10 cellular contexts compared by ENCODE assay signal in genomic region chr10:101839002-101839401, GRCh38. TPM values are rescaled to one million over a fixed set of nuclear protein-coding genes. Genes with fewer than 3 reads are reported as not detected.
A peak's percentile ranks its signal among the peaks of the same experiment; 100 is the strongest.
DNase-seq lines count a peak whose midpoint lies in the region; ATAC-seq and TF ChIP-seq lines count a peak whose summit lies in the region.
"Had no signal": no experiment of that assay in that cellular context is flagged by ENCODE, and none has a peak within 500 bp of the region (broad histone marks: within the 10 kb centered on the region; RNA-seq: fewer than 3 reads in every experiment).

No MANE protein-coding gene starts in this region.

- H3K36me3 Mint-ChIP-seq in CD8-positive, alpha-beta memory T cell, result no peaks in the 10 kb centered on the region
- no peaks in the 10 kb centered on the region for H3K36me3 Mint-ChIP-seq in natural killer cell treated with Interleukin-12 subunit alpha and Interleukin-12 subunit beta and Interleukin-15 and Interleukin-18, amount 100 ng/mL, for 72 hours
- H3K36me3 Mint-ChIP-seq: mesothelial cell of epicardium had no signal

- H3K27ac ChIP-seq in CD8-positive, alpha-beta memory T cell (ENCODE audit: low read depth, low read length), result no peak overlapping the region
- H3K27ac ChIP-seq in HCT116 (ENCODE audit: low read depth, low read length), result no peak overlapping the region
- no peak overlapping the region for H3K27ac ChIP-seq in mammary epithelial cell (ENCODE audit: insufficient read depth, low read depth, low read length)
- H3K27ac ChIP-seq in spleen, result no peak overlapping the region
- H3K27ac ChIP-seq: PC-9, testis had no signal

- peak overlapping the region; percentile 95 for H3K4me2 ChIP-seq in HCT116 (ENCODE audit: low read length)
- no peak overlapping the region for H3K4me2 ChIP-seq in mammary epithelial cell (ENCODE audit: insufficient read depth, low read depth, low read length)

- BruUV-seq in HCT116 (replicated peaks; lab: Mats Ljungman, UMichigan) (no TSS peak), mammary epithelial cell (replicated peaks; lab: Mats Ljungman, UMichigan) (no TSS peak)

- peaks cover 60% of the 10 kb centered on the region for H3K4me1 ChIP-seq in CD8-positive, alpha-beta memory T cell (ENCODE audit: insufficient read depth, low read length)
- H3K4me1 ChIP-seq in HCT116 (ENCODE audit: control insufficient read depth in 1 of 2, insufficient read depth in 2 of 2, low read length in 2 of 2) (peaks cover 14 to 48% of the 10 kb centered on the region in 2 experiments), mammary epithelial cell (ENCODE audit: insufficient read depth, low read length) (peaks cover 14% of the 10 kb centered on the region), spleen (peaks cover 30 to 100% (median 70%) of the 10 kb centered on the region in 6 donors)

- ATAC-seq in HCT116 (no peak), GM21723 (IDR thresholded peaks at IDR 0.05; ENCODE audit: unreplicated experiment) (no peak)
- ATAC-seq in natural killer cell treated with Interleukin-12 subunit alpha and Interleukin-12 subunit beta and Interleukin-15 and Interleukin-18, amount 100 ng/mL, for 72 hours, result no peak

- in situ Hi-C loops in mammary epithelial cell (cut with MboI; ENCODE audit: low sequenced_read_pairs in 2 of 2), result loop anchor here (5.0 kb wide), 2 partner anchors 168 to 173 kb away; no protein-coding TSS in a partner anchor

- 100% methylated on average over 1 of the region's 1 CpG for WGBS in mammary epithelial cell (ENCODE audit: low coverage, missing lambda C conversion rate)
- WGBS in spleen, 5 donors, result 67 to 100% (median 93%) methylated on average over 1 of the region's 1 CpG

- H2AFZ ChIP-seq in HCT116 (ENCODE audit: low read depth, low read length, poor library complexity, severe bottlenecking), result no peak overlapping the region
- no peak overlapping the region for H2AFZ ChIP-seq in mammary epithelial cell (ENCODE audit: low read depth, low read length)
- H2AFZ ChIP-seq: PC-9 had no signal

- H3K4me3 Mint-ChIP-seq in CD8-positive, alpha-beta memory T cell, result peak overlapping the region; percentile 45 to 95 (median 84)
- peak overlapping the region; percentile 90 for H3K4me3 Mint-ChIP-seq in natural killer cell treated with Interleukin-12 subunit alpha and Interleukin-12 subunit beta and Interleukin-15 and Interleukin-18, amount 100 ng/mL, for 72 hours

- TF ChIP-seq CTCF in HCT116 (IDR thresholded peaks at IDR 0.05 in 2 of 3, conservative IDR thresholded peaks at IDR 0.05 in 1 of 3; ENCODE audit: borderline replicate concordance in 1 of 3, insufficient read depth in 1 of 3, low read depth in 2 of 3, low read length in 2 of 3), result no peak
- TF ChIP-seq CTCF in mammary epithelial cell (conservative IDR thresholded peaks at IDR 0.05 in 1 of 2, IDR thresholded peaks at IDR 0.05 in 1 of 2; ENCODE audit: extremely low read depth in 1 of 2, insufficient read depth in 1 of 2, low read depth in 1 of 2, low read length in 2 of 2), result no peak
- no peak for TF ChIP-seq CTCF in spleen (IDR thresholded peaks at IDR 0.05 in 8 of 11, conservative IDR thresholded peaks at IDR 0.05 in 3 of 11)

- no peak for DNase-seq in CD8-positive, alpha-beta memory T cell
- no peak for DNase-seq in HCT116 (ENCODE audit: low read depth, low spot score)
- peak; percentile 20 for DNase-seq in mammary epithelial cell
- no peak for DNase-seq in natural killer cell treated with Interleukin-12 subunit alpha and Interleukin-12 subunit beta and Interleukin-15 and Interleukin-18, amount 100 ng/mL, for 72 hours (ENCODE audit: low spot score)
- DNase-seq in HCEC 1CT, result no peak
- no peak for DNase-seq in spleen
- DNase-seq: testis had no signal

- no peak for TF ChIP-seq RAD21 in HCT116 (IDR thresholded peaks at IDR 0.05; ENCODE audit: low read depth)

- no peaks in the 10 kb centered on the region for H3K9me2 ChIP-seq in HCT116 (ENCODE audit: insufficient read depth)

- dilution Hi-C loops in mammary epithelial cell (cut with HindIII; ENCODE audit: low sequenced_read_pairs), result no loop called here

- peak overlapping the region in 1 of 8 donors; percentile 25 for H3K27ac Mint-ChIP-seq in CD8-positive, alpha-beta memory T cell
- no peak overlapping the region for H3K27ac Mint-ChIP-seq in natural killer cell treated with Interleukin-12 subunit alpha and Interleukin-12 subunit beta and Interleukin-15 and Interleukin-18, amount 100 ng/mL, for 72 hours
- H3K27ac Mint-ChIP-seq: mesothelial cell of epicardium had no signal

- RAD21 ChIA-PET in HCT116 (lab: Charles Lee; ENCODE audit: low non-redundant PET in 1 of 2, low total read pairs in 2 of 2, uncharacterized antibody in 2 of 2, unreplicated experiment in 2 of 2), result interaction anchor here (1.0 to 3.6 kb wide), 6 partner anchors 21 to 234 kb away, joined by 6 to 50 read pairs (median 8); partner anchors contain the start of gene OGA (in 2 of the 2)

- H3K9ac ChIP-seq in HCT116 (ENCODE audit: low read length) (peak overlapping the region; percentile 69; the same call in 1 of the 2 replicates), mammary epithelial cell (ENCODE audit: insufficient read depth, low read length) (no peak overlapping the region)

- no peaks in the 10 kb centered on the region for H3K9me3 Mint-ChIP-seq in CD8-positive, alpha-beta memory T cell
- no peaks in the 10 kb centered on the region for H3K9me3 Mint-ChIP-seq in natural killer cell treated with Interleukin-12 subunit alpha and Interleukin-12 subunit beta and Interleukin-15 and Interleukin-18, amount 100 ng/mL, for 72 hours
- H3K9me3 Mint-ChIP-seq: mesothelial cell of epicardium had no signal

- H3K9me3 ChIP-seq in CD8-positive, alpha-beta memory T cell (ENCODE audit: low read length), result no peaks in the 10 kb centered on the region
- no peaks in the 10 kb centered on the region for H3K9me3 ChIP-seq in HCT116 (ENCODE audit: control insufficient read depth in 1 of 2, insufficient read depth in 1 of 2, low read depth in 1 of 2, low read length in 2 of 2)
- H3K9me3 ChIP-seq in mammary epithelial cell (replicated peaks; ENCODE audit: insufficient read depth, low read length), result no peaks in the 10 kb centered on the region
- no peaks in the 10 kb centered on the region for H3K9me3 ChIP-seq in spleen
- H3K9me3 ChIP-seq: testis had no signal

- no peak overlapping the region for H3K4me3 ChIP-seq in CD8-positive, alpha-beta memory T cell (ENCODE audit: low read length)
- peak overlapping the region; percentile 48 to 60; a peak in 3 of 4 replicates for H3K4me3 ChIP-seq in HCT116 (replicated peaks in 1 of 2; ENCODE audit: low read depth in 1 of 2, low read length in 2 of 2)
- H3K4me3 ChIP-seq in mammary epithelial cell (replicated peaks in 1 of 3; ENCODE audit: insufficient read depth in 1 of 3, low read depth in 2 of 3, low read length in 3 of 3), result no peak overlapping the region
- peak overlapping the region in 1 of 8 donors; percentile 71 for H3K4me3 ChIP-seq in spleen
- H3K4me3 ChIP-seq: PC-9 had no signal

- peaks cover 0 to 5% of the 10 kb centered on the region in 2 donors for H3K27me3 Mint-ChIP-seq in CD8-positive, alpha-beta memory T cell
- peaks cover under 1 to 7% of the 10 kb centered on the region in 2 donors for H3K27me3 Mint-ChIP-seq in natural killer cell treated with Interleukin-12 subunit alpha and Interleukin-12 subunit beta and Interleukin-15 and Interleukin-18, amount 100 ng/mL, for 72 hours

- TF ChIP-seq POLR2A in HCT116 (IDR thresholded peaks at IDR 0.05; ENCODE audit: borderline replicate concordance, extremely low read depth, insufficient read depth, insufficient read length), result no peak
- TF ChIP-seq POLR2A in spleen (IDR thresholded peaks at IDR 0.05), result no peak

- CTCF ChIA-PET in CD8-positive, alpha-beta memory T cell (lab: Charles Lee), result interaction anchor here (0.7 to 5.3 kb wide), 8 partner anchors 20 to 293 kb away, joined by 3 to 77 read pairs (median 16); partner anchors contain the start of gene OGA
- CTCF ChIA-PET in HCT116 (lab: Charles Lee) (interaction anchor here (0.6 to 5.9 kb wide), 20 partner anchors 10 to 841 kb away, joined by 3 to 267 read pairs (median 12); no protein-coding TSS in a partner anchor), mammary epithelial cell (lab: Charles Lee; ENCODE audit: low non-redundant PET) (interaction anchor here (0.9 kb wide), 1 partner anchor 171 kb away, joined by 8 read pairs; no protein-coding TSS in a partner anchor)

- H4K20me1 ChIP-seq in HCT116 (ENCODE audit: insufficient read depth) (no peaks in the 10 kb centered on the region), mammary epithelial cell (ENCODE audit: insufficient read depth, low read length) (no peaks in the 10 kb centered on the region)

- no peaks in the 10 kb centered on the region for H3K36me3 ChIP-seq in CD8-positive, alpha-beta memory T cell (ENCODE audit: insufficient read depth, low read length)
- H3K36me3 ChIP-seq in HCT116 (ENCODE audit: control insufficient read depth in 1 of 2, insufficient read depth in 2 of 2, low read length in 2 of 2), result no peaks in the 10 kb centered on the region
- no peaks in the 10 kb centered on the region for H3K36me3 ChIP-seq in mammary epithelial cell (ENCODE audit: insufficient read depth, low read length)
- H3K36me3 ChIP-seq in spleen, result no peaks in the 10 kb centered on the region

- H3K79me2 ChIP-seq in HCT116 (ENCODE audit: insufficient read depth, low read length) (no peaks in the 10 kb centered on the region), mammary epithelial cell (ENCODE audit: insufficient read depth, low read length) (no peaks in the 10 kb centered on the region)

- intact Hi-C loops in HCT116 (cut with micrococcal nuclease), result loop anchor here (5.0 kb wide), 1 partner anchor 218 kb away; the partner anchor contains the start of gene ARMH3
- intact Hi-C loops in mammary epithelial cell (cut with micrococcal nuclease), result loop anchor here (5.0 kb wide), 1 partner anchor 627 kb away; no protein-coding TSS in a partner anchor
- intact Hi-C loops in spleen (cut with DNase I; ENCODE audit: low total_unique reads), result no loop called here

- no peaks in the 10 kb centered on the region for H3K27me3 ChIP-seq in CD8-positive, alpha-beta memory T cell (ENCODE audit: insufficient read depth, low read length, poor library complexity, severe bottlenecking)
- H3K27me3 ChIP-seq in HCT116 (ENCODE audit: insufficient read depth, low read length), result no peaks in the 10 kb centered on the region
- no peaks in the 10 kb centered on the region for H3K27me3 ChIP-seq in mammary epithelial cell (ENCODE audit: insufficient read depth, low read length)
- peaks cover 0 to 7% (median 0%) of the 10 kb centered on the region in 7 donors for H3K27me3 ChIP-seq in spleen (replicated peaks in 1 of 7)
- H3K27me3 ChIP-seq: testis had no signal

- peaks cover 51 to 67% (median 61%) of the 10 kb centered on the region in 3 donors for H3K4me1 Mint-ChIP-seq in CD8-positive, alpha-beta memory T cell
- peaks cover 32 to 38% of the 10 kb centered on the region in 2 donors for H3K4me1 Mint-ChIP-seq in natural killer cell treated with Interleukin-12 subunit alpha and Interleukin-12 subunit beta and Interleukin-15 and Interleukin-18, amount 100 ng/mL, for 72 hours (ENCODE audit: low read depth in 2 of 2)

- POLR2A ChIA-PET in CD8-positive, alpha-beta memory T cell (lab: Charles Lee), result interaction anchor here (0.5 to 3.3 kb wide), 4 partner anchors 7 to 168 kb away, joined by 4 to 24 read pairs (median 7); partner anchors contain the start of gene OGA
- POLR2A ChIA-PET in HCT116 (lab: Charles Lee), result interaction anchor here (2.1 to 3.0 kb wide), 2 partner anchors 20 to 171 kb away, joined by 10 to 21 read pairs; partner anchors contain the start of gene OGA

RNA-seq across cellular contexts. Expression of gene KCNIP2, which starts 4.6 kb away (rescaled TPM):
- total RNA-seq in CD8-positive, alpha-beta memory T cell, result 1 to 10 TPM in 1 of 2 experiments, under 1 TPM in 1; 0.96 to 1.0 TPM
- polyA plus RNA-seq in CD8-positive, alpha-beta memory T cell, result not detected
- total RNA-seq in HCT116 (2021; ENCODE audit: unreplicated experiment) (8.5 TPM), mammary epithelial cell (1 to 10 TPM in 1 of 2 donors, under 1 TPM in 1; 0.67 to 1.9 TPM), spleen (1 to 10 TPM; 4.2 to 8.6 (median 6.5) TPM)
- polyA plus RNA-seq in HCT116 (2012), result 2.1 and 3.1 TPM in 2 replicates
- polyA plus RNA-seq in mammary epithelial cell (0.22 TPM), spleen (1 to 10 TPM in 2 of 3 donors, under 1 TPM in 1; 1.00 to 1.7 (median 1.3) TPM)
- polyA minus RNA-seq in mammary epithelial cell, result 2.0 TPM
- total RNA-seq in natural killer cell treated with Interleukin-12 subunit alpha and Interleukin-12 subunit beta and Interleukin-15 and Interleukin-18, amount 100 ng/mL, for 72 hours, result 1 to 10 TPM; 2.2 to 6.8 TPM

RNA-seq across cellular contexts. Expression of gene OGA, which starts 20.8 kb away (rescaled TPM):
- total RNA-seq in CD8-positive, alpha-beta memory T cell, result 100 to 1,000 TPM in 1 of 2 experiments, 10 to 100 TPM in 1; 95.8 to 109 TPM
- polyA plus RNA-seq in CD8-positive, alpha-beta memory T cell, result 45.7 TPM
- total RNA-seq in HCT116 (2021; ENCODE audit: unreplicated experiment) (127 TPM), mammary epithelial cell (10 to 100 TPM; 82.4 to 97.5 TPM), spleen (100 to 1,000 TPM; 143 to 234 (median 172) TPM)
- polyA plus RNA-seq in HCT116 (2012), result 62.7 and 71.3 TPM in 2 replicates
- polyA plus RNA-seq in mammary epithelial cell (22.1 TPM), spleen (10 to 100 TPM; 65.7 to 87.0 (median 68.3) TPM)
- 211 TPM for polyA minus RNA-seq in mammary epithelial cell
- 100 to 1,000 TPM; 174 to 237 TPM for total RNA-seq in natural killer cell treated with Interleukin-12 subunit alpha and Interleukin-12 subunit beta and Interleukin-15 and Interleukin-18, amount 100 ng/mL, for 72 hours

RNA-seq across cellular contexts. Expression of gene NPM3, which starts 55.8 kb away (rescaled TPM):
- 100 to 1,000 TPM; 209 to 217 TPM for total RNA-seq in CD8-positive, alpha-beta memory T cell
- 7.5 TPM for polyA plus RNA-seq in CD8-positive, alpha-beta memory T cell
- 267 TPM for total RNA-seq in HCT116 (2021; ENCODE audit: unreplicated experiment)
- polyA plus RNA-seq in HCT116 (2012), result 244 and 258 TPM in 2 replicates
- 100 to 1,000 TPM in 1 of 2 donors, 10 to 100 TPM in 1; 99.4 to 104 TPM for total RNA-seq in mammary epithelial cell
- polyA plus RNA-seq in mammary epithelial cell, result 132 TPM
- 73.4 TPM for polyA minus RNA-seq in mammary epithelial cell
- 100 to 1,000 TPM in 1 of 2 donors, 10 to 100 TPM in 1; 52.5 to 157 TPM for total RNA-seq in natural killer cell treated with Interleukin-12 subunit alpha and Interleukin-12 subunit beta and Interleukin-15 and Interleukin-18, amount 100 ng/mL, for 72 hours
- 10 to 100 TPM; 16.8 to 46.9 (median 24.6) TPM for total RNA-seq in spleen
- polyA plus RNA-seq in spleen, result 10 to 100 TPM; 33.5 to 54.6 (median 44.2) TPM

Comparison
In these comparisons a context has a peak if more than half of its experiments do, and no peak if none do; other contexts are left out.
1. H3K4me3 ChIP-seq: peak in HCT116 (2 of 2); none in CD8-positive, alpha-beta memory T cell (single experiment) and mammary epithelial cell (0 of 3).